22 cellular contexts compared by ENCODE assay signal in genomic region chr4:147965056-147965455, GRCh38.
DNase-seq lines count a peak whose midpoint lies in the region; ATAC-seq and TF ChIP-seq lines count a peak whose summit lies in the region.
"Had no signal": no experiment of that assay in that cellular context is flagged by ENCODE, and none has a peak within 500 bp of the region (broad histone marks: within the 10 kb centered on the region; RNA-seq: fewer than 3 reads in every experiment).

No MANE protein-coding gene starts in this region.

- no peaks in the 10 kb centered on the region for H3K36me3 ChIP-seq in Caco-2 (ENCODE audit: control insufficient read depth, insufficient read depth, low read length)
- H3K36me3 ChIP-seq in colonic mucosa = no peaks in the 10 kb centered on the region
- H3K36me3 ChIP-seq: Peyer's patch had no signal

- no peak overlapping the region for H3K27ac ChIP-seq in colonic mucosa
- H3K27ac ChIP-seq: HL-60, Peyer's patch had no signal

- peak overlapping the region; percentile 53 for H3K4me3 Mint-ChIP-seq in Caco-2 (ENCODE audit: unreplicated experiment)
- H3K4me3 Mint-ChIP-seq in nephron = peak overlapping the region in 1 of 3 experiments; percentile 13
- H3K4me3 Mint-ChIP-seq: CD8-positive, alpha-beta T cell had no signal

- peaks cover 9% of the 10 kb centered on the region for H3K9me3 Mint-ChIP-seq in Caco-2 (ENCODE audit: unreplicated experiment)
- H3K9me3 Mint-ChIP-seq in nephron = no peaks in the 10 kb centered on the region
- H3K9me3 Mint-ChIP-seq: CD8-positive, alpha-beta T cell had no signal

- H3K9me3 ChIP-seq in Caco-2 (no peaks in the 10 kb centered on the region), colonic mucosa (no peaks in the 10 kb centered on the region)
- H3K9me3 ChIP-seq: Peyer's patch had no signal

- TF ChIP-seq CTCF in Caco-2 (IDR thresholded peaks at IDR 0.05; ENCODE audit: insufficient read depth in 1 of 2, low read depth in 1 of 2, low read length in 1 of 2, severe bottlenecking in 1 of 2, unreplicated experiment in 1 of 2) = no peak
- no peak for TF ChIP-seq CTCF in LNCaP clone FGC (IDR thresholded peaks at IDR 0.05; ENCODE audit: control insufficient read depth, extremely low read depth, insufficient read depth)
- no peak for TF ChIP-seq CTCF in colonic mucosa (IDR thresholded peaks at IDR 0.05)
- TF ChIP-seq CTCF in nephron (IDR thresholded peaks at IDR 0.05; ENCODE audit: unreplicated experiment in 3 of 3) = no peak

- no peaks in the 10 kb centered on the region for H3K27me3 Mint-ChIP-seq in Caco-2 (ENCODE audit: insufficient read depth, unreplicated experiment)
- H3K27me3 Mint-ChIP-seq in nephron (ENCODE audit: low read depth) = peaks cover 4% of the 10 kb centered on the region

- peaks cover 26% of the 10 kb centered on the region for H3K36me3 Mint-ChIP-seq in Caco-2 (ENCODE audit: insufficient read depth, unreplicated experiment)
- H3K36me3 Mint-ChIP-seq in nephron (ENCODE audit: low read depth) = peaks cover 26% of the 10 kb centered on the region

- no TSS peak for BruUV-seq in Caco-2 (replicated peaks; lab: Mats Ljungman, UMichigan)

- no peak for ATAC-seq in GM21825 (IDR thresholded peaks at IDR 0.05; ENCODE audit: unreplicated experiment)
- no peak for ATAC-seq in HG03354 (IDR thresholded peaks at IDR 0.05; ENCODE audit: poor library complexity, severe bottlenecking, unreplicated experiment)
- ATAC-seq in stimulated activated naive CD8-positive, alpha-beta T cell treated with anti-CD3 and anti-CD28 coated beads, Interleukin-15, Interleukin-2, amounts not matched to agents 100 U/mL and 50 U/mL, for 24 hours = no peak
- ATAC-seq: CD8-positive, alpha-beta T cell; Right ventricle myocardium inferior had no signal

- peaks cover 13% of the 10 kb centered on the region for H3K4me1 ChIP-seq in Caco-2
- H3K4me1 ChIP-seq in colonic mucosa = no peaks in the 10 kb centered on the region
- H3K4me1 ChIP-seq: Peyer's patch had no signal

- intact Hi-C loops in Caco-2 (cut with micrococcal nuclease; ENCODE audit: unreplicated experiment) = no loop called here
- intact Hi-C loops in colonic mucosa (cut with DNase I) = no loop called here

- H3K27ac Mint-ChIP-seq in Caco-2 (ENCODE audit: unreplicated experiment) = no peak overlapping the region
- peak overlapping the region in 2 of 3 experiments; percentile 14 to 67 for H3K27ac Mint-ChIP-seq in nephron
- H3K27ac Mint-ChIP-seq: CD8-positive, alpha-beta T cell had no signal

- CTCF ChIA-PET in Caco-2 (lab: Charles Lee) = no interaction called here

- H3K4me3 ChIP-seq in Caco-2 (ENCODE audit: low read depth, low read length) = no peak overlapping the region
- no peak overlapping the region for H3K4me3 ChIP-seq in LNCaP clone FGC (ENCODE audit: low read depth, low read length)
- H3K4me3 ChIP-seq in colonic mucosa = no peak overlapping the region
- H3K4me3 ChIP-seq: Peyer's patch had no signal

- POLR2A ChIA-PET in Caco-2 (lab: Charles Lee) = no interaction called here

- H3K4me1 Mint-ChIP-seq in Caco-2 (ENCODE audit: low read depth, unreplicated experiment) (peaks cover 44% of the 10 kb centered on the region), nephron (peaks cover 26% of the 10 kb centered on the region)

- DNase-seq in Caco-2 = peak in 1 of 2 experiments; percentile 26
- DNase-seq in LNCaP clone FGC (ENCODE audit: low read depth) = peak; percentile 77
- DNase-seq in colonic mucosa = peak; percentile 56
- DNase-seq in stimulated activated naive CD8-positive, alpha-beta T cell treated with anti-CD3 and anti-CD28 coated beads, Interleukin-15, Interleukin-2, amounts not matched to agents 100 U/mL and 50 U/mL, for 24 hours = no peak
- DNase-seq in cortex of kidney (lab: John Stamatoyannopoulos, UW) = no peak
- DNase-seq: AML-193; C1 segment of cervical spinal cord; CD8-positive, alpha-beta T cell; H7; KG1; NCI-H1105; NCI-H146; NCI-H2029; NCI-H2227 treated with DMSO at 0.1 percent for 48 hours; NCI-H510A; NK-92 treated with Interleukin-12 subunit alpha and Interleukin-12 subunit beta, amount 100 ng/mL, for 24 hours; Peyer's patch had no signal

- H3K9ac ChIP-seq in colonic mucosa (ENCODE audit: low read depth in 2 of 2, low read length in 2 of 2) = no peak overlapping the region

- H3K27me3 ChIP-seq in Caco-2 (replicated peaks; ENCODE audit: control insufficient read depth, insufficient read depth, low read length) (no peaks in the 10 kb centered on the region), colonic mucosa (no peaks in the 10 kb centered on the region)
- H3K27me3 ChIP-seq: Peyer's patch had no signal

Comparison
In these comparisons a context has a peak if more than half of its experiments do, and no peak if none do; other contexts are left out.
1. DNase-seq: peak in LNCaP clone FGC (single experiment) and colonic mucosa (single experiment); none in stimulated activated naive CD8-positive, alpha-beta T cell treated with anti-CD3 and anti-CD28 coated beads, Interleukin-15, Interleukin-2, amounts not matched to agents 100 U/mL and 50 U/mL, for 24 hours (single experiment) and cortex of kidney (single experiment).